In the genomic region with DNA sequence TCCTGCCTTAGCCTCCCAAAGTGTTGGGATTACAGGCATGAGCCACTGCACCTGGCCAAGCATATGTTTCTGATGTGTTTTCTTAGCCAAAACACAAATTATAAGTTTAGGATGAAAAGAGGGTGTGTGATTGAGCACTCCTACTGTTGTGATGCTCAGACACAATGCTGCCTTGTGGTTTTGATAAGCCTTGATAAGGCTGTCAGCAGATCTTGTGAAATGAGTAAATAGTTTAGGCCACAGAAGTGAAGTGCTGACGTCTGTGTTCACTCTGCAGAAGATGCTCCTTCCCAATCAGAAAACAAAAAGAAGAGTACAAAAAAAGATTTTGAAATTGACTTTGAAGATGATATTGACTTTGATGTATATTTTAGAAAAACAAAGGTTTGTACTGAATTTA, we compare ENCODE assay signal across 26 cellular contexts. TPM values are rescaled to one million over a fixed set of nuclear protein-coding genes. Genes with fewer than 3 reads are reported as not detected.
DNase-seq lines count a peak whose midpoint lies in the region; ATAC-seq and TF ChIP-seq lines count a peak whose summit lies in the region.
"Had no signal": no experiment of that assay in that cellular context is flagged by ENCODE, and none has a peak within 500 bp of the region (broad histone marks: within the 10 kb centered on the region; RNA-seq: fewer than 3 reads in every experiment).

No MANE protein-coding gene starts in this region.

- no peaks in the 10 kb centered on the region for H3K9me3 ChIP-seq in CD4-positive, alpha-beta memory T cell (ENCODE audit: control insufficient read depth in 1 of 2, low read length in 2 of 2)
- H3K9me3 ChIP-seq: A549, esophagus muscularis mucosa, heart left ventricle, stomach, thyroid gland, vagina had no signal

- peaks cover 13% of the 10 kb centered on the region for H3K4me1 Mint-ChIP-seq in activated CD4-positive, alpha-beta T cell treated with anti-CD3 and anti-CD28 coated beads, Interleukin-2, amount 10 ng/mL, durations not matched to agents 7 days and 5 days
- peaks cover 13 to 20% (median 14%) of the 10 kb centered on the region in 4 donors for H3K4me1 Mint-ChIP-seq in CD4-positive, alpha-beta memory T cell
- H3K4me1 Mint-ChIP-seq in activated T-helper 17 cell treated with anti-CD3 and anti-CD28 coated beads, Interleukin-2, amount 50 U/mL, for 72 hours, result peaks cover 11% of the 10 kb centered on the region

- no peak overlapping the region for H3K4me3 ChIP-seq in CD4-positive, alpha-beta memory T cell (ENCODE audit: low read length in 2 of 2)
- H3K4me3 ChIP-seq in fibroblast of pulmonary artery (replicated peaks; ENCODE audit: low read depth, low read length), result no peak overlapping the region
- H3K4me3 ChIP-seq: A549, esophagus muscularis mucosa, heart left ventricle, smooth muscle cell, stomach, thyroid gland, vagina had no signal

- no peak for DNase-seq in activated CD4-positive, alpha-beta T cell treated with anti-CD3 and anti-CD28 coated beads, Interleukin-2, amount 10 ng/mL, durations not matched to agents 7 days and 5 days
- no peak for DNase-seq in activated CD4-positive, alpha-beta T cell treated with anti-CD3 and anti-CD28 coated beads, Interleukin-2, amount 50 U/mL, for 48 hours
- DNase-seq in CD4-positive, alpha-beta memory T cell, result peak; percentile 61 to 76 (median 67)
- DNase-seq in fibroblast of pulmonary artery (ENCODE audit: low read depth) (peak; percentile 41), NCI-H1105 treated with DMSO at 0.1 percent for 48 hours (lab: John Stamatoyannopoulos, UW) (no peak), SKM-1 treated with dmso at 0.1 percent for 144 hours (lab: John Stamatoyannopoulos, UW; ENCODE audit: unreplicated experiment) (no peak)
- DNase-seq: activated CD8-positive, alpha-beta memory T cell treated with anti-CD3 and anti-CD28 coated beads, Interleukin-2, amount 50 U/mL, for 48 hours; activated naive CD8-positive, alpha-beta T cell treated with anti-CD3 and anti-CD28 coated beads, Interleukin-2, amount 10 ng/mL, durations not matched to agents 7 days and 5 days; EL; KG1; kidney; NCI-H1930; NCI-H526 treated with DMSO at 0.1 percent for 48 hours; stimulated activated CD8-positive, alpha-beta memory T cell treated with anti-CD3 and anti-CD28 coated beads, Interleukin-4, amount 100 ng/mL, for 48 hours; stomach; thyroid gland had no signal

- TF ChIP-seq CTCF in fibroblast of pulmonary artery (IDR thresholded peaks at IDR 0.05; ENCODE audit: low read length, missing control alignments), result no peak

- POLR2A ChIA-PET in activated CD4-positive, alpha-beta T cell treated with anti-CD3 and anti-CD28 coated beads, Interleukin-2, amount 10 ng/mL, durations not matched to agents 7 days and 5 days (lab: Charles Lee), result no interaction called here
- POLR2A ChIA-PET in CD4-positive, alpha-beta memory T cell (lab: Charles Lee; ENCODE audit: partially characterized antibody), result interaction anchor here (0.6 to 2.2 kb wide), 9 partner anchors 18 to 195 kb away, joined by 3 to 10 read pairs (median 3); a partner anchor contains a TSS

- no peaks in the 10 kb centered on the region for H3K27me3 Mint-ChIP-seq in activated CD4-positive, alpha-beta T cell treated with anti-CD3 and anti-CD28 coated beads, Interleukin-2, amount 10 ng/mL, durations not matched to agents 7 days and 5 days
- no peaks in the 10 kb centered on the region for H3K27me3 Mint-ChIP-seq in CD4-positive, alpha-beta memory T cell
- no peaks in the 10 kb centered on the region for H3K27me3 Mint-ChIP-seq in activated T-helper 17 cell treated with anti-CD3 and anti-CD28 coated beads, Interleukin-2, amount 50 U/mL, for 72 hours
- H3K27me3 Mint-ChIP-seq: activated naive CD8-positive, alpha-beta T cell treated with anti-CD3 and anti-CD28 coated beads, Interleukin-2, amount 10 ng/mL, durations not matched to agents 7 days and 5 days had no signal

- intact Hi-C loops in CD4-positive, alpha-beta memory T cell (cut with micrococcal nuclease), result loop anchor here (1.0 kb wide), 2 partner anchors 148 to 194 kb away; no protein-coding TSS in a partner anchor

- peaks cover 56% of the 10 kb centered on the region for H3K36me3 Mint-ChIP-seq in activated CD4-positive, alpha-beta T cell treated with anti-CD3 and anti-CD28 coated beads, Interleukin-2, amount 10 ng/mL, durations not matched to agents 7 days and 5 days (ENCODE audit: low read depth)
- no peaks in the 10 kb centered on the region for H3K36me3 Mint-ChIP-seq in CD4-positive, alpha-beta memory T cell
- H3K36me3 Mint-ChIP-seq in activated T-helper 17 cell treated with anti-CD3 and anti-CD28 coated beads, Interleukin-2, amount 50 U/mL, for 72 hours (ENCODE audit: low read depth), result peaks cover 72% of the 10 kb centered on the region

- H3K27ac Mint-ChIP-seq in activated CD4-positive, alpha-beta T cell treated with anti-CD3 and anti-CD28 coated beads, Interleukin-2, amount 10 ng/mL, durations not matched to agents 7 days and 5 days, result peak overlapping the region; percentile 54
- H3K27ac Mint-ChIP-seq in CD4-positive, alpha-beta memory T cell, result peak overlapping the region; percentile 69 to 97 (median 93)
- H3K27ac Mint-ChIP-seq in activated T-helper 17 cell treated with anti-CD3 and anti-CD28 coated beads, Interleukin-2, amount 50 U/mL, for 72 hours, result no peak overlapping the region

- ATAC-seq in activated T-helper 17 cell treated with anti-CD3 and anti-CD28 coated beads, Interleukin-2, amount 50 U/mL, for 72 hours (replicated peaks), result peak; percentile 81
- no peak for ATAC-seq in GM21825 (IDR thresholded peaks at IDR 0.05; ENCODE audit: unreplicated experiment)
- ATAC-seq: PC-3 had no signal

- peaks cover 21% of the 10 kb centered on the region for H3K4me1 ChIP-seq in CD4-positive, alpha-beta memory T cell (ENCODE audit: insufficient read depth, low read length)
- H3K4me1 ChIP-seq: A549, esophagus muscularis mucosa, stomach, thyroid gland, vagina had no signal

- no peaks in the 10 kb centered on the region for H3K9me3 Mint-ChIP-seq in activated CD4-positive, alpha-beta T cell treated with anti-CD3 and anti-CD28 coated beads, Interleukin-2, amount 10 ng/mL, durations not matched to agents 7 days and 5 days
- no peaks in the 10 kb centered on the region for H3K9me3 Mint-ChIP-seq in CD4-positive, alpha-beta memory T cell
- H3K9me3 Mint-ChIP-seq in activated T-helper 17 cell treated with anti-CD3 and anti-CD28 coated beads, Interleukin-2, amount 50 U/mL, for 72 hours, result no peaks in the 10 kb centered on the region
- H3K9me3 Mint-ChIP-seq: activated naive CD8-positive, alpha-beta T cell treated with anti-CD3 and anti-CD28 coated beads, Interleukin-2, amount 10 ng/mL, durations not matched to agents 7 days and 5 days had no signal

- H3K36me3 ChIP-seq in CD4-positive, alpha-beta memory T cell (ENCODE audit: insufficient read depth, low read length), result no peaks in the 10 kb centered on the region
- H3K36me3 ChIP-seq: esophagus muscularis mucosa, thyroid gland, vagina had no signal

- H3K27me3 ChIP-seq in CD4-positive, alpha-beta memory T cell (ENCODE audit: insufficient read depth, low read length), result no peaks in the 10 kb centered on the region
- H3K27me3 ChIP-seq: esophagus muscularis mucosa, heart left ventricle, stomach, thyroid gland, vagina had no signal

- H3K27ac ChIP-seq in CD4-positive, alpha-beta memory T cell (ENCODE audit: low read depth, low read length), result peak overlapping the region; percentile 2
- H3K27ac ChIP-seq: A549, esophagus muscularis mucosa, heart left ventricle, HL-60, stomach, thyroid gland, vagina had no signal

- CTCF ChIA-PET in activated CD4-positive, alpha-beta T cell treated with anti-CD3 and anti-CD28 coated beads, Interleukin-2, amount 10 ng/mL, durations not matched to agents 7 days and 5 days (lab: Charles Lee), result no interaction called here
- CTCF ChIA-PET in CD4-positive, alpha-beta memory T cell (lab: Charles Lee; ENCODE audit: partially characterized antibody), result interaction anchor here (0.8 to 2.9 kb wide), 6 partner anchors 15 to 151 kb away, joined by 3 to 13 read pairs (median 5); a partner anchor contains a TSS

- H3K4me3 Mint-ChIP-seq in activated CD4-positive, alpha-beta T cell treated with anti-CD3 and anti-CD28 coated beads, Interleukin-2, amount 10 ng/mL, durations not matched to agents 7 days and 5 days, result no peak overlapping the region
- H3K4me3 Mint-ChIP-seq in CD4-positive, alpha-beta memory T cell, result peak overlapping the region in 4 of 8 donors; percentile 17 to 57 (median 32)
- H3K4me3 Mint-ChIP-seq in activated T-helper 17 cell treated with anti-CD3 and anti-CD28 coated beads, Interleukin-2, amount 50 U/mL, for 72 hours, result no peak overlapping the region
- H3K4me3 Mint-ChIP-seq: activated naive CD8-positive, alpha-beta T cell treated with anti-CD3 and anti-CD28 coated beads, Interleukin-2, amount 10 ng/mL, durations not matched to agents 7 days and 5 days had no signal

RNA-seq across cellular contexts. Expression of a gene that starts 24.3 kb away (rescaled TPM):
- 10 to 100 TPM; 82.4 to 84.6 TPM for total RNA-seq in activated CD4-positive, alpha-beta T cell treated with anti-CD3 and anti-CD28 coated beads, Interleukin-2, amount 10 ng/mL, durations not matched to agents 7 days and 5 days
- 1 to 10 TPM; 5.4 to 7.7 TPM for total RNA-seq in CD4-positive, alpha-beta memory T cell
- 1 to 10 TPM in 1 of 2 donors, under 1 TPM in 1; 0.20 to 1.2 TPM for polyA plus RNA-seq in CD4-positive, alpha-beta memory T cell
- total RNA-seq in activated T-helper 17 cell treated with anti-CD3 and anti-CD28 coated beads, Interleukin-2, amount 50 U/mL, for 72 hours, result 10 to 100 TPM; 63.1 to 89.5 TPM

RNA-seq across cellular contexts. Expression of a gene that starts 34.7 kb away (rescaled TPM):
- total RNA-seq in activated CD4-positive, alpha-beta T cell treated with anti-CD3 and anti-CD28 coated beads, Interleukin-2, amount 10 ng/mL, durations not matched to agents 7 days and 5 days, result 10 to 100 TPM; 33.3 to 39.2 TPM
- total RNA-seq in CD4-positive, alpha-beta memory T cell, result 10 to 100 TPM; 11.5 to 11.7 TPM
- 10 to 100 TPM; 10.0 to 10.3 TPM for polyA plus RNA-seq in CD4-positive, alpha-beta memory T cell
- 10 to 100 TPM; 26.1 to 55.9 TPM for total RNA-seq in activated T-helper 17 cell treated with anti-CD3 and anti-CD28 coated beads, Interleukin-2, amount 50 U/mL, for 72 hours
- total RNA-seq: MCF 10A, PC-3 had no signal
- polyA plus RNA-seq: A549 had no signal

RNA-seq across cellular contexts. Expression of a gene that starts 54.5 kb away (rescaled TPM):
- total RNA-seq in activated CD4-positive, alpha-beta T cell treated with anti-CD3 and anti-CD28 coated beads, Interleukin-2, amount 10 ng/mL, durations not matched to agents 7 days and 5 days, result 100 to 1,000 TPM; 170 to 178 TPM
- total RNA-seq in CD4-positive, alpha-beta memory T cell, result 100 to 1,000 TPM; 225 to 227 TPM
- 10 to 100 TPM; 53.6 to 84.8 TPM for polyA plus RNA-seq in CD4-positive, alpha-beta memory T cell
- total RNA-seq in activated T-helper 17 cell treated with anti-CD3 and anti-CD28 coated beads, Interleukin-2, amount 50 U/mL, for 72 hours, result 100 to 1,000 TPM; 155 to 198 TPM

Comparison
In these comparisons a context has a peak if more than half of its experiments do, and no peak if none do; other contexts are left out.
1. DNase-seq: peak in CD4-positive, alpha-beta memory T cell (5 of 5) and fibroblast of pulmonary artery (single experiment); none in activated CD4-positive, alpha-beta T cell treated with anti-CD3 and anti-CD28 coated beads, Interleukin-2, amount 10 ng/mL, durations not matched to agents 7 days and 5 days (single experiment), activated CD4-positive, alpha-beta T cell treated with anti-CD3 and anti-CD28 coated beads, Interleukin-2, amount 50 U/mL, for 48 hours (0 of 2), NCI-H1105 treated with DMSO at 0.1 percent for 48 hours (single experiment) and SKM-1 treated with dmso at 0.1 percent for 144 hours (single experiment).
2. RNA of a gene that starts 24.3 kb away (total RNA-seq): 63.1 to 89.5 TPM in activated T-helper 17 cell treated with anti-CD3 and anti-CD28 coated beads, Interleukin-2, amount 50 U/mL, for 72 hours and 82.4 to 84.6 TPM in activated CD4-positive, alpha-beta T cell treated with anti-CD3 and anti-CD28 coated beads, Interleukin-2, amount 10 ng/mL, durations not matched to agents 7 days and 5 days; 5.4 to 7.7 TPM in CD4-positive, alpha-beta memory T cell; every median in the first group is over 4 times any median in the second.